In the genomic region with DNA sequence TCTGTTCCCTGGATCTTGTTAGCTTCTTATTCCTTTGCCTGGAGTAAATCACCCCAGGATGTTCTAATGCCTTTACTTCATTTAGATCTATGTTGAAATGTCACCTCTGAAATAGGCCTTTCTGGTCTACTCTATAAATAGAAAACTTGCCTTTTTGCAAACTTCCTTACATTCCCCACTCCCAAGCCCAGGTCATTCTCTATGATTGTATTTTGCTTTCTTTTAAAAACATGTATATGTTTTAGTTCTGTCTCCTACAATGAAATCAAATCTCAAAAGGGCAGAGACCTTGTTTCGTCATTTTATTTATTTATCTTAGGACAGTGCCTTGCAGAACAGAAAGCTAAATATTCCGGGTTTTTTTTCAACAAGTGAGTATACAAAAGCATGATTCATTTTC, we compare ENCODE assay signal across 6 cellular contexts. TPM values are rescaled to one million over a fixed set of nuclear protein-coding genes. Genes with fewer than 3 reads are reported as not detected.
"Had no signal": no experiment of that assay in that cellular context is flagged by ENCODE, and none has a peak within 500 bp of the region (broad histone marks: within the 10 kb centered on the region; RNA-seq: fewer than 3 reads in every experiment).

No MANE protein-coding gene starts in this region.

- H3K4me3 ChIP-seq: GM23338, K562 had no signal

- H3K27ac Mint-ChIP-seq: GM23338, H9 had no signal

- H3K4me3 Mint-ChIP-seq: GM23338, H9 had no signal

- H3K9me3 Mint-ChIP-seq: GM23338, H9 had no signal

- H3K4me1 Mint-ChIP-seq: GM23338, H9 had no signal

- H3K4me2 ChIP-seq: GM23338 had no signal

- H2AFZ ChIP-seq: GM23338 had no signal

- DNase-seq: H9, HCEC 1CT, IMR-90 had no signal

- ATAC-seq: GM23338, K562 had no signal

RNA-seq across cellular contexts. Expression of gene LINGO2, which starts 17.5 kb away (rescaled TPM):
- total RNA-seq: HT-29, IMR-90, K562 had no signal
- polyA plus RNA-seq: IMR-90, K562 had no signal
